In the genomic region with DNA sequence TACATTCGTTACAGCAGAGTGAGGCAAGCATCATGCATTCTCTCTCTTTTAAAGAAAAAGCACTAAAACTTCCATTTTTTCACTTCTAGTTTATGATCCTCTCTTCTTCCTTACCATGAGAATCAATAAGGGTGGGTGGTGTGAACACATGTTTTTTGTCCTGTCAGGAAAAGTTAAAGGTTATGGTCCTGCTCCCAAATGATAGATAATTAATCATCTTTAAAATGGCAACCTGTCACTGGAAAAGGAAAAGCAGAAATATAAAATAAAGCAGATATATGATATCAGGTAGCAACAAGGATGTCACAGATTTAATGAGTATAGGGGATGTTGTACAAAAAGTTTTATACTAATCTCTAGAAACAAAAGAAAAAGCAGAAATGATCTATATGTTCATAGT, we compare ENCODE assay signal across 13 cellular contexts. TPM values are rescaled to one million over a fixed set of nuclear protein-coding genes. Genes with fewer than 3 reads are reported as not detected.
DNase-seq lines count a peak whose midpoint lies in the region; ATAC-seq and TF ChIP-seq lines count a peak whose summit lies in the region.
"Had no signal": no experiment of that assay in that cellular context is flagged by ENCODE, and none has a peak within 500 bp of the region (broad histone marks: within the 10 kb centered on the region; RNA-seq: fewer than 3 reads in every experiment).

No MANE protein-coding gene starts in this region.

- no peaks in the 10 kb centered on the region for H3K79me2 ChIP-seq in GM23248 (ENCODE audit: insufficient read depth)

- peak overlapping the region; percentile 83 for H3K9ac ChIP-seq in GM23248
- no peak overlapping the region for H3K9ac ChIP-seq in skeletal muscle tissue (ENCODE audit: low read depth in 1 of 3, low read length in 3 of 3)

- H3K27me3 ChIP-seq in GM23248 (replicated peaks; ENCODE audit: insufficient read depth): no peaks in the 10 kb centered on the region
- no peaks in the 10 kb centered on the region for H3K27me3 ChIP-seq in adrenal gland
- H3K27me3 ChIP-seq in right lobe of liver: no peaks in the 10 kb centered on the region
- no peaks in the 10 kb centered on the region for H3K27me3 ChIP-seq in skeletal muscle tissue (ENCODE audit: control insufficient read depth in 3 of 3, insufficient read depth in 3 of 3, low read length in 3 of 3)

- no peaks in the 10 kb centered on the region for H3K9me2 ChIP-seq in GM23248 (ENCODE audit: insufficient read depth)

- DNase-seq in GM23248 (no peak), adrenal gland (no peak), right lobe of liver (no peak), OCI-M2 (lab: John Stamatoyannopoulos, UW; ENCODE audit: unreplicated experiment) (no peak)
- no peak for DNase-seq in stimulated activated naive CD8-positive, alpha-beta T cell treated with anti-CD3 and anti-CD28 coated beads, Interleukin-15, Interleukin-2, amounts not matched to agents 100 U/mL and 50 U/mL, for 24 hours
- DNase-seq: activated CD4-positive, alpha-beta T cell treated with anti-CD3 and anti-CD28 coated beads, Interleukin-2, amount 10 ng/mL, durations not matched to agents 24 days and 14 days; activated T-cell treated with anti-CD3 and anti-CD28 coated beads, Interleukin-2, amount 50 U/mL, for 72 hours; NCI-H1105 treated with DMSO at 0.1 percent for 48 hours; stimulated activated naive B cell treated with anti-CD40 and anti-IgM and Interleukin-4, amounts not matched to agents 10 μg/mL and 1 μg/mL and 100 μg/mL, for 72 hours had no signal

- ATAC-seq in right lobe of liver (no peak), HG02588 (IDR thresholded peaks at IDR 0.05; ENCODE audit: unreplicated experiment) (no peak), GM19328 (IDR thresholded peaks at IDR 0.05; ENCODE audit: unreplicated experiment) (no peak)
- ATAC-seq in stimulated activated naive CD8-positive, alpha-beta T cell treated with anti-CD3 and anti-CD28 coated beads, Interleukin-15, Interleukin-2, amounts not matched to agents 100 U/mL and 50 U/mL, for 24 hours: no peak
- ATAC-seq: activated T-cell treated with anti-CD3 and anti-CD28 coated beads, Interleukin-2, amount 50 U/mL, for 72 hours; K562; stimulated activated naive B cell treated with anti-CD40 and anti-IgM and Interleukin-4, amounts not matched to agents 10 μg/mL and 1 μg/mL and 100 μg/mL, for 72 hours had no signal

- no peaks in the 10 kb centered on the region for H4K20me1 ChIP-seq in GM23248 (ENCODE audit: insufficient read depth)

- WGBS in GM23248 (ENCODE audit: low coverage in 1 of 2, low lambda C conversion rate in 2 of 2, missing lambda C conversion rate in 2 of 2), 2 experiments: 0 to 4% methylated on average over 1 of the region's 1 CpG
- 16 to 26% (median 20%) methylated on average over 1 of the region's 1 CpG for WGBS in adrenal gland, 4 donors
- 15% methylated on average over 1 of the region's 1 CpG for WGBS in right lobe of liver (ENCODE audit: insufficient coverage, low coverage, low lambda C conversion rate, missing lambda C conversion rate)

- H3K4me1 ChIP-seq in GM23248 (ENCODE audit: insufficient read depth): peaks cover 41% of the 10 kb centered on the region
- peaks cover 23 to 30% of the 10 kb centered on the region in 2 donors for H3K4me1 ChIP-seq in adrenal gland (replicated peaks in 1 of 2)
- peaks cover 0 to 40% (median 12%) of the 10 kb centered on the region in 4 donors for H3K4me1 ChIP-seq in right lobe of liver
- H3K4me1 ChIP-seq in skeletal muscle tissue (ENCODE audit: control insufficient read depth in 3 of 3, insufficient read depth in 3 of 3, low read length in 3 of 3): peaks cover 0 to 13% (median 0%) of the 10 kb centered on the region in 3 donors

- TF ChIP-seq CTCF in adrenal gland (IDR thresholded peaks at IDR 0.05) (no peak), right lobe of liver (IDR thresholded peaks at IDR 0.05) (no peak)

- peak overlapping the region; percentile 99 for H3K27ac ChIP-seq in GM23248
- peak overlapping the region; percentile 45 to 82 (median 75) for H3K27ac ChIP-seq in adrenal gland
- H3K27ac ChIP-seq in right lobe of liver: peak overlapping the region; percentile 46 to 68 (median 61)
- H3K27ac ChIP-seq in skeletal muscle tissue (ENCODE audit: low read depth, low read length): peak overlapping the region; percentile 73

- in situ Hi-C loops in GM23248 (cut with MboI): no loop called here

- H3K36me3 ChIP-seq in GM23248 (ENCODE audit: low read depth) (no peaks in the 10 kb centered on the region), adrenal gland (replicated peaks in 1 of 2) (no peaks in the 10 kb centered on the region), right lobe of liver (no peaks in the 10 kb centered on the region), skeletal muscle tissue (ENCODE audit: control insufficient read depth in 3 of 3, insufficient read depth in 3 of 3, low read length in 3 of 3) (no peaks in the 10 kb centered on the region)

- H3K4me3 ChIP-seq in GM23248: peak overlapping the region; percentile 51
- H3K4me3 ChIP-seq in adrenal gland: no peak overlapping the region
- no peak overlapping the region for H3K4me3 ChIP-seq in right lobe of liver
- no peak overlapping the region for H3K4me3 ChIP-seq in skeletal muscle tissue (ENCODE audit: low read length in 3 of 3)
- H3K4me3 ChIP-seq: K562 had no signal

- intact Hi-C loops in adrenal gland (cut with DNase I) (loop anchor here in 1 of 2 donors (10.0 kb wide), 1 partner anchor 58 kb away; no protein-coding TSS in a partner anchor), right lobe of liver (cut with DNase I) (no loop called here)

- H3F3A ChIP-seq in GM23248 (ENCODE audit: insufficient read depth): peaks cover 36% of the 10 kb centered on the region

- H3K9me3 ChIP-seq in GM23248 (ENCODE audit: low read depth) (no peaks in the 10 kb centered on the region), adrenal gland (replicated peaks in 1 of 3) (no peaks in the 10 kb centered on the region), right lobe of liver (no peaks in the 10 kb centered on the region), skeletal muscle tissue (ENCODE audit: control insufficient read depth in 3 of 3, low read length in 3 of 3) (no peaks in the 10 kb centered on the region)

- H3K4me2 ChIP-seq in GM23248 (ENCODE audit: unreplicated experiment): peak overlapping the region; percentile 94

- no peak overlapping the region; the same call in 1 of the 2 replicates for H2AFZ ChIP-seq in GM23248

- TF ChIP-seq POLR2A in adrenal gland (IDR thresholded peaks at IDR 0.05) (no peak), right lobe of liver (IDR thresholded peaks at IDR 0.05) (no peak)

RNA-seq across cellular contexts. Expression of gene PHLDB2, which starts 56.4 kb away (rescaled TPM):
- 60.6 and 63.9 TPM in 2 replicates for total RNA-seq in GM23248 (2014; rRNA removed; shearing (Covaris generic))
- polyA plus RNA-seq in GM23248 (2016; fragmentation: Nextera tagmentation; extraction: Ambion mirVana) (53.3 and 55.6 TPM in 2 replicates), adrenal gland (10 to 100 TPM in 2 of 3 donors, 1 to 10 TPM in 1; 6.2 to 39.6 (median 12.9) TPM)
- total RNA-seq in adrenal gland (10 to 100 TPM in 7 of 8 donors, 1 to 10 TPM in 1; 7.4 to 26.1 (median 13.9) TPM), right lobe of liver (10 to 100 TPM; 21.9 to 40.6 (median 31.2) TPM), skeletal muscle tissue (54.3 TPM)
- polyA plus RNA-seq: K562 had no signal
